ENCODE assay signal across 1 cellular context in the genomic region with DNA sequence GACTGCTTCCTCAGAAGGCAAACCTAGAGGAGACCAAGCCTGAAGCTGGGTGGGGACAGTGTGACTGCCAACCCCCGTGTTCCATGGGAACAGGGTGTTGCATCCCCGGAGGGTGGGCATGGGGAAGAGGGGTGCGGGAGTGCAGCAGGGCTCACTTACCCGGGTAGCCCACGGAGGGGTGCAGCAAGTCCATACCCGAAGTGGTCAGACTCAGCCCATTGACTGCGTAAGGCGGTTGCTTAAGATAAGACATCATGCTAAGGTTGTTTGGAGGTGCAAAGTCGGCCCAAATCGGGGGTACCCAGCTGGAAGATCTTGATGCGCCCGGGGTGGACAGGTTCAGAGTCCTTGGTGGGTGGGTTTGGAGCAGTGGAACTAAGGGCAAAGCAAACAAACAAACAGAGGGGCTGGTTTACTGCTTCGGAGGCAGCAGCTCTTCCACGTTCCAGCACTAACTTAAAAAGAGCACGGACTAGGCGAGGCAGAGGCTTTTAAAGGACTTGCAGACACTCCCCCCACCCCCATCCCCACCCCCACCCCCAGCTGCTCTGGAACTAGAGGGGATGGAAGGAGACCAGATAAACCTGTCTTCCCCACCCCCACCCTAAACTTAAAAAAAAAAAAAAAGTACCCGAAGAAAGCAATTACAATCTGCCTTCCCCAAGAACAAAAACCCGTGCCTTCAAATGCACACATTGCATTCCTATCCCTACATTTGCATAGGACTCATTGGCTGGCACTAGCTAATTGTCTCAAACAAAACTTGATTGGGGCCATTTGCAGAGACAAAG.
TF ChIP-seq lines count a peak whose summit lies in the region.

No MANE protein-coding gene starts in this region.

TF ChIP-seq in H1, 55 proteins besides CTCF, POLR2A, EP300 and RAD21:
- TF ChIP-seq TAF1 (IDR thresholded peaks at IDR 0.05; ENCODE audit: low read depth, low read length) (peak; percentile 94), TCF12 (IDR thresholded peaks at IDR 0.05; ENCODE audit: low read depth, low read length) (0 out of 2 replicates have a peak, but pooled peaks have one; percentile 38), PHF8 (conservative IDR thresholded peaks at IDR 0.05; ENCODE audit: low read depth, low read length) (peak; percentile 42; the same call in 1 of the 2 replicates), RBBP5 (IDR thresholded peaks at IDR 0.05; ENCODE audit: borderline replicate concordance, low read depth, low read length) (no peak; the same call in 1 of the 2 replicates), CHD2 (IDR thresholded peaks at IDR 0.05; ENCODE audit: low read length) (0 out of 2 replicates have a peak, but pooled peaks have one; percentile 15), POLR2AphosphoS5 (IDR thresholded peaks at IDR 0.05; ENCODE audit: low read depth, low read length) (peak; percentile 95), KDM4A (IDR thresholded peaks at IDR 0.05; ENCODE audit: low read depth, low read length, severe bottlenecking) (no peak), TEAD4 (IDR thresholded peaks at IDR 0.05; ENCODE audit: low read depth, low read length) (peak; percentile 48; the same call in 1 of the 2 replicates), CEBPB (IDR thresholded peaks at IDR 0.05; ENCODE audit: low read depth, low read length) (0 out of 2 replicates have a peak, but pooled peaks have one; percentile 27), BCL11A (IDR thresholded peaks at IDR 0.05; ENCODE audit: low read depth in 2 of 2, low read length in 2 of 2) (peak; percentile 58 to 86), TAF7 (optimal IDR thresholded peaks at IDR 0.05; ENCODE audit: borderline replicate concordance, low read depth, low read length) (peak; percentile 77), RNF2 (IDR thresholded peaks at IDR 0.05; ENCODE audit: borderline replicate concordance, low read depth, low read length, missing control alignments, poor library complexity, severe bottlenecking) (no peak), KDM1A (IDR thresholded peaks at IDR 0.05; ENCODE audit: borderline replicate concordance, low read length) (no peak), SIRT6 (IDR thresholded peaks at IDR 0.05; ENCODE audit: low read length) (no peak), NANOG (IDR thresholded peaks at IDR 0.05; ENCODE audit: insufficient read depth, low read depth, low read length, poor library complexity, severe bottlenecking) (peak; percentile 98), ZNF274 (IDR thresholded peaks at IDR 0.05; ENCODE audit: borderline replicate concordance, extremely low read depth, low read length) (no peak), SP1 (IDR thresholded peaks at IDR 0.05; ENCODE audit: low read depth, low read length) (peak; percentile 94), EGR1 (IDR thresholded peaks at IDR 0.05; ENCODE audit: borderline replicate concordance, low read depth, low read length) (no peak), SIN3A (conservative IDR thresholded peaks at IDR 0.05 in 1 of 2, IDR thresholded peaks at IDR 0.05 in 1 of 2; ENCODE audit: low read depth in 1 of 2, low read length in 2 of 2) (0 out of 4 replicates have a peak, but pooled peaks of 1 of the 2 experiments have one; percentile 44), EZH2 (IDR thresholded peaks at IDR 0.05; ENCODE audit: low read depth, low read length, severe bottlenecking) (no peak), GTF2F1 (IDR thresholded peaks at IDR 0.05; ENCODE audit: borderline replicate concordance, low read depth, low read length) (peak; percentile 91), POU5F1 (IDR thresholded peaks at IDR 0.05; ENCODE audit: low read depth, low read length) (peak; percentile 78; the same call in 1 of the 2 replicates), SIX5 (IDR thresholded peaks at IDR 0.05; ENCODE audit: low read depth, low read length) (0 out of 2 replicates have a peak, but pooled peaks have one; percentile 28), SAP30 (IDR thresholded peaks at IDR 0.05; ENCODE audit: insufficient read depth, insufficient replicate concordance, low read length) (no peak), TBP (IDR thresholded peaks at IDR 0.05; ENCODE audit: low read depth, low read length) (peak; percentile 95), RXRA (IDR thresholded peaks at IDR 0.05; ENCODE audit: insufficient read depth, low read depth, low read length) (no peak), YY1 (IDR thresholded peaks at IDR 0.05; ENCODE audit: low read depth, low read length) (no peak; the same call in 1 of the 2 replicates), ASH2L (IDR thresholded peaks at IDR 0.05; ENCODE audit: low read length) (peak; percentile 42), HDAC2 (IDR thresholded peaks at IDR 0.05; ENCODE audit: borderline replicate concordance in 1 of 2, low read depth in 2 of 2, low read length in 2 of 2) (peak in 1 of 2 experiments; percentile 94; a peak in 1 of 4 replicates), FOSL1 (IDR thresholded peaks at IDR 0.05; ENCODE audit: insufficient read depth, low read depth, low read length) (0 out of 2 replicates have a peak, but pooled peaks have one; percentile 3)
- TF ChIP-seq, protein P1, sequence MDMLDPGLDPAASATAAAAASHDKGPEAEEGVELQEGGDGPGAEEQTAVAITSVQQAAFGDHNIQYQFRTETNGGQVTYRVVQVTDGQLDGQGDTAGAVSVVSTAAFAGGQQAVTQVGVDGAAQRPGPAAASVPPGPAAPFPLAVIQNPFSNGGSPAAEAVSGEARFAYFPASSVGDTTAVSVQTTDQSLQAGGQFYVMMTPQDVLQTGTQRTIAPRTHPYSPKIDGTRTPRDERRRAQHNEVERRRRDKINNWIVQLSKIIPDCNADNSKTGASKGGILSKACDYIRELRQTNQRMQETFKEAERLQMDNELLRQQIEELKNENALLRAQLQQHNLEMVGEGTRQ (IDR thresholded peaks at IDR 0.05; ENCODE audit: low read length) = no peak
- TF ChIP-seq, protein P2, sequence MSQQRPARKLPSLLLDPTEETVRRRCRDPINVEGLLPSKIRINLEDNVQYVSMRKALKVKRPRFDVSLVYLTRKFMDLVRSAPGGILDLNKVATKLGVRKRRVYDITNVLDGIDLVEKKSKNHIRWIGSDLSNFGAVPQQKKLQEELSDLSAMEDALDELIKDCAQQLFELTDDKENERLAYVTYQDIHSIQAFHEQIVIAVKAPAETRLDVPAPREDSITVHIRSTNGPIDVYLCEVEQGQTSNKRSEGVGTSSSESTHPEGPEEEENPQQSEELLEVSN (IDR thresholded peaks at IDR 0.05) = 0 out of 2 replicates have a peak, but pooled peaks have one; percentile 8
- TF ChIP-seq, protein P3, sequence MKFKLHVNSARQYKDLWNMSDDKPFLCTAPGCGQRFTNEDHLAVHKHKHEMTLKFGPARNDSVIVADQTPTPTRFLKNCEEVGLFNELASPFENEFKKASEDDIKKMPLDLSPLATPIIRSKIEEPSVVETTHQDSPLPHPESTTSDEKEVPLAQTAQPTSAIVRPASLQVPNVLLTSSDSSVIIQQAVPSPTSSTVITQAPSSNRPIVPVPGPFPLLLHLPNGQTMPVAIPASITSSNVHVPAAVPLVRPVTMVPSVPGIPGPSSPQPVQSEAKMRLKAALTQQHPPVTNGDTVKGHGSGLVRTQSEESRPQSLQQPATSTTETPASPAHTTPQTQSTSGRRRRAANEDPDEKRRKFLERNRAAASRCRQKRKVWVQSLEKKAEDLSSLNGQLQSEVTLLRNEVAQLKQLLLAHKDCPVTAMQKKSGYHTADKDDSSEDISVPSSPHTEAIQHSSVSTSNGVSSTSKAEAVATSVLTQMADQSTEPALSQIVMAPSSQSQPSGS (IDR thresholded peaks at IDR 0.05; ENCODE audit: low read length) = no peak; the same call in 1 of the 2 replicates
- TF ChIP-seq, protein P4, sequence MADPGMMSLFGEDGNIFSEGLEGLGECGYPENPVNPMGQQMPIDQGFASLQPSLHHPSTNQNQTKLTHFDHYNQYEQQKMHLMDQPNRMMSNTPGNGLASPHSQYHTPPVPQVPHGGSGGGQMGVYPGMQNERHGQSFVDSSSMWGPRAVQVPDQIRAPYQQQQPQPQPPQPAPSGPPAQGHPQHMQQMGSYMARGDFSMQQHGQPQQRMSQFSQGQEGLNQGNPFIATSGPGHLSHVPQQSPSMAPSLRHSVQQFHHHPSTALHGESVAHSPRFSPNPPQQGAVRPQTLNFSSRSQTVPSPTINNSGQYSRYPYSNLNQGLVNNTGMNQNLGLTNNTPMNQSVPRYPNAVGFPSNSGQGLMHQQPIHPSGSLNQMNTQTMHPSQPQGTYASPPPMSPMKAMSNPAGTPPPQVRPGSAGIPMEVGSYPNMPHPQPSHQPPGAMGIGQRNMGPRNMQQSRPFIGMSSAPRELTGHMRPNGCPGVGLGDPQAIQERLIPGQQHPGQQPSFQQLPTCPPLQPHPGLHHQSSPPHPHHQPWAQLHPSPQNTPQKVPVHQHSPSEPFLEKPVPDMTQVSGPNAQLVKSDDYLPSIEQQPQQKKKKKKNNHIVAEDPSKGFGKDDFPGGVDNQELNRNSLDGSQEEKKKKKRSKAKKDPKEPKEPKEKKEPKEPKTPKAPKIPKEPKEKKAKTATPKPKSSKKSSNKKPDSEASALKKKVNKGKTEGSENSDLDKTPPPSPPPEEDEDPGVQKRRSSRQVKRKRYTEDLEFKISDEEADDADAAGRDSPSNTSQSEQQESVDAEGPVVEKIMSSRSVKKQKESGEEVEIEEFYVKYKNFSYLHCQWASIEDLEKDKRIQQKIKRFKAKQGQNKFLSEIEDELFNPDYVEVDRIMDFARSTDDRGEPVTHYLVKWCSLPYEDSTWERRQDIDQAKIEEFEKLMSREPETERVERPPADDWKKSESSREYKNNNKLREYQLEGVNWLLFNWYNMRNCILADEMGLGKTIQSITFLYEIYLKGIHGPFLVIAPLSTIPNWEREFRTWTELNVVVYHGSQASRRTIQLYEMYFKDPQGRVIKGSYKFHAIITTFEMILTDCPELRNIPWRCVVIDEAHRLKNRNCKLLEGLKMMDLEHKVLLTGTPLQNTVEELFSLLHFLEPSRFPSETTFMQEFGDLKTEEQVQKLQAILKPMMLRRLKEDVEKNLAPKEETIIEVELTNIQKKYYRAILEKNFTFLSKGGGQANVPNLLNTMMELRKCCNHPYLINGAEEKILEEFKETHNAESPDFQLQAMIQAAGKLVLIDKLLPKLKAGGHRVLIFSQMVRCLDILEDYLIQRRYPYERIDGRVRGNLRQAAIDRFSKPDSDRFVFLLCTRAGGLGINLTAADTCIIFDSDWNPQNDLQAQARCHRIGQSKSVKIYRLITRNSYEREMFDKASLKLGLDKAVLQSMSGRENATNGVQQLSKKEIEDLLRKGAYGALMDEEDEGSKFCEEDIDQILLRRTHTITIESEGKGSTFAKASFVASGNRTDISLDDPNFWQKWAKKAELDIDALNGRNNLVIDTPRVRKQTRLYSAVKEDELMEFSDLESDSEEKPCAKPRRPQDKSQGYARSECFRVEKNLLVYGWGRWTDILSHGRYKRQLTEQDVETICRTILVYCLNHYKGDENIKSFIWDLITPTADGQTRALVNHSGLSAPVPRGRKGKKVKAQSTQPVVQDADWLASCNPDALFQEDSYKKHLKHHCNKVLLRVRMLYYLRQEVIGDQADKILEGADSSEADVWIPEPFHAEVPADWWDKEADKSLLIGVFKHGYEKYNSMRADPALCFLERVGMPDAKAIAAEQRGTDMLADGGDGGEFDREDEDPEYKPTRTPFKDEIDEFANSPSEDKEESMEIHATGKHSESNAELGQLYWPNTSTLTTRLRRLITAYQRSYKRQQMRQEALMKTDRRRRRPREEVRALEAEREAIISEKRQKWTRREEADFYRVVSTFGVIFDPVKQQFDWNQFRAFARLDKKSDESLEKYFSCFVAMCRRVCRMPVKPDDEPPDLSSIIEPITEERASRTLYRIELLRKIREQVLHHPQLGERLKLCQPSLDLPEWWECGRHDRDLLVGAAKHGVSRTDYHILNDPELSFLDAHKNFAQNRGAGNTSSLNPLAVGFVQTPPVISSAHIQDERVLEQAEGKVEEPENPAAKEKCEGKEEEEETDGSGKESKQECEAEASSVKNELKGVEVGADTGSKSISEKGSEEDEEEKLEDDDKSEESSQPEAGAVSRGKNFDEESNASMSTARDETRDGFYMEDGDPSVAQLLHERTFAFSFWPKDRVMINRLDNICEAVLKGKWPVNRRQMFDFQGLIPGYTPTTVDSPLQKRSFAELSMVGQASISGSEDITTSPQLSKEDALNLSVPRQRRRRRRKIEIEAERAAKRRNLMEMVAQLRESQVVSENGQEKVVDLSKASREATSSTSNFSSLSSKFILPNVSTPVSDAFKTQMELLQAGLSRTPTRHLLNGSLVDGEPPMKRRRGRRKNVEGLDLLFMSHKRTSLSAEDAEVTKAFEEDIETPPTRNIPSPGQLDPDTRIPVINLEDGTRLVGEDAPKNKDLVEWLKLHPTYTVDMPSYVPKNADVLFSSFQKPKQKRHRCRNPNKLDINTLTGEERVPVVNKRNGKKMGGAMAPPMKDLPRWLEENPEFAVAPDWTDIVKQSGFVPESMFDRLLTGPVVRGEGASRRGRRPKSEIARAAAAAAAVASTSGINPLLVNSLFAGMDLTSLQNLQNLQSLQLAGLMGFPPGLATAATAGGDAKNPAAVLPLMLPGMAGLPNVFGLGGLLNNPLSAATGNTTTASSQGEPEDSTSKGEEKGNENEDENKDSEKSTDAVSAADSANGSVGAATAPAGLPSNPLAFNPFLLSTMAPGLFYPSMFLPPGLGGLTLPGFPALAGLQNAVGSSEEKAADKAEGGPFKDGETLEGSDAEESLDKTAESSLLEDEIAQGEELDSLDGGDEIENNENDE (IDR thresholded peaks at IDR 0.05; ENCODE audit: insufficient replicate concordance, low read length) = peak; percentile 97
